ENCODE assay signal across 7 cellular contexts in genomic region chr11:100869328-100869727, GRCh38.
"Had no signal": no experiment of that assay in that cellular context is flagged by ENCODE, and none has a peak within 500 bp of the region (broad histone marks: within the 10 kb centered on the region; RNA-seq: fewer than 3 reads in every experiment).

No MANE protein-coding gene starts in this region.

- ATAC-seq: HepG2 had no signal

- H3K27ac ChIP-seq: HL-60, KMS-11 had no signal

- FAIRE-seq: HepG2, HTR-8/SVneo had no signal

- H3K4me2 ChIP-seq: KMS-11 had no signal

- H3K9ac ChIP-seq: KMS-11 had no signal

- DNase-seq: IMR-90, KBM-7, KG1 had no signal
